ENCODE assay signal across 7 cellular contexts in the genomic region with DNA sequence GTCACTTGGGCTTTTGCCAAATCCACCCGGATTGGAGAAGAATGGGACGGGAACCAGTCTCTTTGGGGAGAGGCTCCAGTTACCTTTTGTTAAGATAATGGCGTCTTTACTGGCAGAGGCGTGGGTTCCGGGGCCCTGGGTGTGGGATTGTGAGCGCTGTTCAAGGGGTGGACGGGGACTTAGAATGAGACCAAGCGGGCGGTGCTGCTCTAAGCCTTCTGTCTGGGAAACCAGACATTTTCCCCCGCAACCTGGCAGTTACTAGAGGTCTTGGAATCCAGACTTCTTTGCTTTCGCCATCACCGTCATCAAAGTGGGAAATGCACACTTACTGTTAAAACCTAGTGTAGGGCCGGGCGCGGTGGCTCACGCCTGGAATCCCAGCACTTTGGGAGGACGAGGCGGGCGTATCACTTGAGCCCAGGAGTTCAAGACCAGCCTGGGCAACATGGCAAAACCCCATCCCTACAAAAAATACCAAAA. TPM values are rescaled to one million over a fixed set of nuclear protein-coding genes. Genes with fewer than 3 reads are reported as not detected.
DNase-seq lines count a peak whose midpoint lies in the region; ATAC-seq and TF ChIP-seq lines count a peak whose summit lies in the region.

No MANE protein-coding gene starts in this region.

- no peak for TF ChIP-seq CTCF in astrocyte of the spinal cord (IDR thresholded peaks at IDR 0.05; ENCODE audit: low read depth, low read length)

- peak; percentile 19 for ATAC-seq in GM19372 (IDR thresholded peaks at IDR 0.05; ENCODE audit: low read depth, unreplicated experiment)
- ATAC-seq in HG03432 (IDR thresholded peaks at IDR 0.05; ENCODE audit: unreplicated experiment) = peak; percentile 20
- ATAC-seq in left colon = peak; percentile 23
- no peak for ATAC-seq in GM21786 (IDR thresholded peaks at IDR 0.05; ENCODE audit: unreplicated experiment)

- H3K4me3 ChIP-seq in astrocyte of the spinal cord (ENCODE audit: low read depth, low read length) = peak overlapping the region; percentile 82

- DNase-seq in astrocyte of the spinal cord (ENCODE audit: low read depth, low spot score) (no peak), left colon (no peak), Ammon's horn (ENCODE audit: low spot score) (no peak)

- peak overlapping the region; percentile 93 for H3K27ac ChIP-seq in temporal lobe (ENCODE audit: low read depth, low read length)

- in situ Hi-C loops in astrocyte of the spinal cord (cut with HindIII; ENCODE audit: low sequenced_read_pairs) = no loop called here

- intact Hi-C loops in left colon (cut with DNase I, micrococcal nuclease) = no loop called here

RNA-seq across cellular contexts. Expression of a gene that starts 0.7 kb away (rescaled TPM):
- total RNA-seq in left colon (10 to 100 TPM; 21.2 to 27.9 TPM), temporal lobe (6.1 TPM)

RNA-seq across cellular contexts. Expression of a gene that starts 0.8 kb away (rescaled TPM):
- total RNA-seq in left colon (100 to 1,000 TPM; 170 to 225 TPM), temporal lobe (57.8 TPM)

RNA-seq across cellular contexts. Expression of a gene that starts 20.9 kb away (rescaled TPM):
- total RNA-seq in left colon (10 to 100 TPM; 10.1 to 12.4 TPM), temporal lobe (3.0 TPM)

RNA-seq across cellular contexts. Expression of a gene that starts 38.9 kb away (rescaled TPM):
- total RNA-seq in left colon = 1 to 10 TPM; 5.2 to 5.5 TPM
- 9.3 TPM for total RNA-seq in temporal lobe

RNA-seq across cellular contexts. Expression of a gene that starts 47.4 kb away (rescaled TPM):
- total RNA-seq in left colon (10 to 100 TPM; 18.9 to 28.5 TPM), temporal lobe (under 0.01 TPM)
